Comparison of ENCODE assay signal across 24 cellular contexts in the genomic region with DNA sequence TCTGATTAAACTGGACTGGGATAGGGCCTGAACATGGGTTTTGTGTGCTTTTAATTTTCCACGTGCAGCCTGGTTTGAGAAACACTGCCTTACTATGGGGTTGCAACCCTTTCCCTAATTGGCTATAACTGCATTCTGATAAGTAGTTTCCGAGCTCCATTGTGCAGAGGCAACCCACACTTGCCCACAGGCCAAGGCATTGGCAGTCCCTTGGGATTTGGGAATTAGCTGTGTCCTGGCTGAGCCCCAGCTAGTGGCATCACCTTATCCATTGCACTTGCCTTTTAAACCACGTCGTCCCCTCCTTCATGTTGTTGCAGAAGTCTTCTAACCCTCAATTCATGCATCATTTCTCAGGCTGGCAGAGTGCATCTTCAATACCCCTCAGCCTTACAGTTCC. TPM values are rescaled to one million over a fixed set of nuclear protein-coding genes. Genes with fewer than 3 reads are reported as not detected.
A peak's percentile ranks its signal among the peaks of the same experiment; 100 is the strongest.
DNase-seq lines count a peak whose midpoint lies in the region; ATAC-seq, FAIRE-seq and TF ChIP-seq lines count a peak whose summit lies in the region.
"Had no signal": no experiment of that assay in that cellular context is flagged by ENCODE, and none has a peak within 500 bp of the region (broad histone marks: within the 10 kb centered on the region; RNA-seq: fewer than 3 reads in every experiment).

No MANE protein-coding gene starts in this region.

- H3K4me1 Mint-ChIP-seq in MCF 10A (ENCODE audit: insufficient read depth, unreplicated experiment) = no peaks in the 10 kb centered on the region
- peaks cover 17 to 44% of the 10 kb centered on the region in 2 donors for H3K4me1 Mint-ChIP-seq in stimulated activated naive B cell treated with anti-CD40 and anti-IgM and Interleukin-4, amounts not matched to agents 10 μg/mL and 1 μg/mL and 100 μg/mL, for 72 hours

- no peaks in the 10 kb centered on the region for H3K27me3 ChIP-seq in breast epithelium
- H3K27me3 ChIP-seq in GM12878 (replicated peaks in 1 of 2; ENCODE audit: control insufficient read depth in 2 of 2, insufficient read depth in 2 of 2, low read length in 1 of 2) = no peaks in the 10 kb centered on the region
- H3K27me3 ChIP-seq: body of pancreas, gastroesophageal sphincter, tibial artery had no signal

- no peak overlapping the region for H3K4me3 ChIP-seq in breast epithelium
- no peak overlapping the region for H3K4me3 ChIP-seq in GM12878
- H3K4me3 ChIP-seq: body of pancreas, gastroesophageal sphincter, lung, SK-N-MC, tibial artery had no signal

- SMC1A ChIA-PET in GM12878 (lab: Charles Lee; ENCODE audit: uncharacterized antibody, unreplicated experiment) = interaction anchor here (1.0 to 4.1 kb wide), 5 partner anchors 226 to 253 kb away, joined by 3 to 28 read pairs (median 4); partner anchors contain the start of gene NEMF

- DNase-seq in MCF 10A (ENCODE audit: unreplicated experiment) (no peak), breast epithelium (ENCODE audit: low spot score in 2 of 2) (no peak), LHCN-M2 (ENCODE audit: low read depth) (peak; percentile 3), GM12878 (ENCODE audit: low read depth, low spot score) (no peak), NCI-H2081 treated with DMSO at 0.1 percent for 48 hours (lab: John Stamatoyannopoulos, UW) (no peak), middle frontal gyrus (ENCODE audit: extremely low spot score, low spot score) (no peak), amygdala (lab: John Stamatoyannopoulos, UW) (no peak)
- DNase-seq in stimulated activated naive B cell treated with anti-CD40 and anti-IgM and Interleukin-4, amounts not matched to agents 10 μg/mL and 1 μg/mL and 100 μg/mL, for 72 hours = no peak
- DNase-seq: activated CD8-positive, alpha-beta T cell treated with anti-CD3 and anti-CD28 coated beads for 36 hours; activated T-cell treated with anti-CD3 and anti-CD28 coated beads, Interleukin-2, amount 50 U/mL, for 48 hours; body of pancreas; DND-41; effector CD4-positive, alpha-beta T cell; kidney; NCI-H1694; NCI-H345; stimulated activated CD4-positive, alpha-beta T cell treated with anti-CD3 and anti-CD28 coated beads, Interleukin-4, amount 100 ng/mL, for 1 hour; T-helper 2 cell; tibial artery had no signal

- intact Hi-C loops in MCF 10A (cut with micrococcal nuclease) (no loop called here), breast epithelium (cut with DNase I; ENCODE audit: low total_unique reads) (loop anchor here (10.0 kb wide), 1 partner anchor 221 kb away; no protein-coding TSS in a partner anchor), GM12878 (cut with micrococcal nuclease; ENCODE audit: unreplicated experiment) (no loop called here)

- H3K27ac Mint-ChIP-seq in MCF 10A (ENCODE audit: low read depth, unreplicated experiment) = no peak overlapping the region
- peak overlapping the region; percentile 83 for H3K27ac Mint-ChIP-seq in stimulated activated naive B cell treated with anti-CD40 and anti-IgM and Interleukin-4, amounts not matched to agents 10 μg/mL and 1 μg/mL and 100 μg/mL, for 72 hours

- TF ChIP-seq CTCF in MCF 10A (IDR thresholded peaks at IDR 0.05; ENCODE audit: unreplicated experiment) (no peak), breast epithelium (IDR thresholded peaks at IDR 0.05) (no peak), GM12878 (IDR thresholded peaks at IDR 0.05 in 2 of 3, conservative IDR thresholded peaks at IDR 0.05 in 1 of 3; ENCODE audit: control insufficient read depth in 2 of 3, extremely low read depth in 1 of 3, insufficient read depth in 1 of 3, low read depth in 3 of 3, low read length in 3 of 3) (no peak)

- in situ Hi-C loops in GM12878 (cut with MboI) = no loop called here

- H3K36me3 ChIP-seq in breast epithelium (no peaks in the 10 kb centered on the region), GM12878 (ENCODE audit: control insufficient read depth in 2 of 2, insufficient read depth in 2 of 2, low read length in 1 of 2) (peaks cover 0 to 17% of the 10 kb centered on the region in 2 experiments; a peak in 3 of 4 replicates)

- TSS peak; percentile 3 for BruUV-seq in MCF 10A (replicated peaks; lab: Mats Ljungman, UMichigan)
- no TSS peak for BruUV-seq in GM12878 (replicated peaks; lab: Mats Ljungman, UMichigan)

- ATAC-seq in GM12878 = no peak
- ATAC-seq in stimulated activated naive B cell treated with anti-CD40 and anti-IgM and Interleukin-4, amounts not matched to agents 10 μg/mL and 1 μg/mL and 100 μg/mL, for 72 hours (replicated peaks) = no peak
- ATAC-seq: activated CD8-positive, alpha-beta T cell treated with anti-CD3 and anti-CD28 coated beads for 36 hours; activated naive CD4-positive, alpha-beta T cell treated with anti-CD3 and anti-CD28 coated beads, Interleukin-2, amount 50 U/mL, for 72 hours; body of pancreas; gastroesophageal sphincter had no signal

- H3K9ac ChIP-seq in GM12878 (ENCODE audit: control insufficient read depth, insufficient read depth, low read length) = no peak overlapping the region

- H3K9me3 Mint-ChIP-seq in MCF 10A (ENCODE audit: unreplicated experiment) = no peaks in the 10 kb centered on the region
- no peaks in the 10 kb centered on the region for H3K9me3 Mint-ChIP-seq in stimulated activated naive B cell treated with anti-CD40 and anti-IgM and Interleukin-4, amounts not matched to agents 10 μg/mL and 1 μg/mL and 100 μg/mL, for 72 hours
- H3K9me3 Mint-ChIP-seq: activated CD8-positive, alpha-beta T cell treated with anti-CD3 and anti-CD28 coated beads for 36 hours; activated naive CD4-positive, alpha-beta T cell treated with anti-CD3 and anti-CD28 coated beads, Interleukin-2, amount 50 U/mL, for 72 hours; stimulated activated naive CD8-positive, alpha-beta T cell treated with anti-CD3 and anti-CD28 coated beads, Interleukin-15, Interleukin-2, amounts not matched to agents 100 ng/mL and 50 ng/mL, for 24 hours had no signal

- peaks cover 7% of the 10 kb centered on the region for H3K79me2 ChIP-seq in GM12878 (ENCODE audit: control insufficient read depth, insufficient read depth, low read length)

- WGBS in GM12878 (ENCODE audit: insufficient coverage, insufficient replicate concordance, low lambda C conversion rate, missing lambda C conversion rate) = 60% methylated on average over 4 of the region's 4 CpGs

- H3K27ac ChIP-seq in breast epithelium (peak overlapping the region in 1 of 2 donors; percentile 10), GM12878 (ENCODE audit: control insufficient read depth, insufficient read depth) (no peak overlapping the region)
- H3K27ac ChIP-seq: SK-N-MC, tibial artery had no signal

- H3K9me3 ChIP-seq in breast epithelium = no peaks in the 10 kb centered on the region
- peaks cover 3% of the 10 kb centered on the region; the same call in 1 of the 3 replicates for H3K9me3 ChIP-seq in GM12878 (replicated peaks; ENCODE audit: control insufficient read depth, insufficient read depth, low read length)
- H3K9me3 ChIP-seq: body of pancreas, gastroesophageal sphincter, tibial artery had no signal

- no peaks in the 10 kb centered on the region for H4K20me1 ChIP-seq in GM12878 (ENCODE audit: control insufficient read depth, insufficient read depth)

- H3K36me3 Mint-ChIP-seq in MCF 10A (ENCODE audit: insufficient read depth, unreplicated experiment) = peaks cover 40% of the 10 kb centered on the region
- H3K36me3 Mint-ChIP-seq in stimulated activated naive B cell treated with anti-CD40 and anti-IgM and Interleukin-4, amounts not matched to agents 10 μg/mL and 1 μg/mL and 100 μg/mL, for 72 hours = peaks cover 27 to 32% of the 10 kb centered on the region in 2 donors

- POLR2A ChIA-PET in MCF 10A (lab: Yijun Ruan, JAX) = interaction anchor here (1.4 to 2.9 kb wide), 4 partner anchors 10 to 254 kb away, joined by 3 to 17 read pairs (median 11); partner anchors contain the start of genes NEMF and VCPKMT
- POLR2A ChIA-PET in GM12878 (lab: Charles Lee) = interaction anchor here (0.5 to 1.3 kb wide), 3 partner anchors 177 to 244 kb away, joined by 3 read pairs; no protein-coding TSS in a partner anchor

- H3K4me1 ChIP-seq in breast epithelium (no peaks in the 10 kb centered on the region), GM12878 (ENCODE audit: control insufficient read depth, insufficient read depth, low read length) (peaks cover 11% of the 10 kb centered on the region)
- H3K4me1 ChIP-seq: tibial artery had no signal

- FAIRE-seq in GM12878 (lab: Jason Lieb, UNC) = no peak
- FAIRE-seq: kidney had no signal

- no peak for TF ChIP-seq RAD21 in GM12878 (IDR thresholded peaks at IDR 0.05; ENCODE audit: insufficient read depth, low read depth, low read length)

- H3K4me2 ChIP-seq in GM12878 (ENCODE audit: control insufficient read depth, insufficient read depth) = no peak overlapping the region

- RAD21 ChIA-PET in GM12878 (lab: Charles Lee; ENCODE audit: unreplicated experiment) = interaction anchor here (0.9 to 3.2 kb wide), 5 partner anchors 10 to 254 kb away, joined by 3 to 24 read pairs (median 3); partner anchors contain the start of genes NEMF and VCPKMT

- TF ChIP-seq POLR2A in breast epithelium (IDR thresholded peaks at IDR 0.05) (no peak), GM12878 (IDR thresholded peaks at IDR 0.05; ENCODE audit: low read depth, low read length) (no peak)

- no peak for TF ChIP-seq EP300 in GM12878 (IDR thresholded peaks at IDR 0.05; ENCODE audit: borderline replicate concordance in 1 of 2, control insufficient read depth in 1 of 2, low read depth in 2 of 2, low read length in 2 of 2)

- H3K4me3 Mint-ChIP-seq in MCF 10A (ENCODE audit: unreplicated experiment) = no peak overlapping the region
- H3K4me3 Mint-ChIP-seq in stimulated activated naive B cell treated with anti-CD40 and anti-IgM and Interleukin-4, amounts not matched to agents 10 μg/mL and 1 μg/mL and 100 μg/mL, for 72 hours = no peak overlapping the region
- H3K4me3 Mint-ChIP-seq: activated CD8-positive, alpha-beta T cell treated with anti-CD3 and anti-CD28 coated beads for 36 hours; stimulated activated naive CD8-positive, alpha-beta T cell treated with anti-CD3 and anti-CD28 coated beads, Interleukin-15, Interleukin-2, amounts not matched to agents 100 ng/mL and 50 ng/mL, for 24 hours had no signal

- no peaks in the 10 kb centered on the region for H3K27me3 Mint-ChIP-seq in MCF 10A (ENCODE audit: insufficient read depth, unreplicated experiment)
- H3K27me3 Mint-ChIP-seq in stimulated activated naive B cell treated with anti-CD40 and anti-IgM and Interleukin-4, amounts not matched to agents 10 μg/mL and 1 μg/mL and 100 μg/mL, for 72 hours = no peaks in the 10 kb centered on the region
- H3K27me3 Mint-ChIP-seq: activated CD8-positive, alpha-beta T cell treated with anti-CD3 and anti-CD28 coated beads for 36 hours; stimulated activated naive CD8-positive, alpha-beta T cell treated with anti-CD3 and anti-CD28 coated beads, Interleukin-15, Interleukin-2, amounts not matched to agents 100 ng/mL and 50 ng/mL, for 24 hours had no signal

- no peak overlapping the region for H2AFZ ChIP-seq in GM12878 (ENCODE audit: control insufficient read depth, low read depth, low read length)

- CTCF ChIA-PET in MCF 10A (lab: Yijun Ruan, JAX) = interaction anchor here (1.3 to 8.1 kb wide), 3 partner anchors 218 to 253 kb away, joined by 3 to 178 read pairs (median 40); partner anchors contain the start of gene NEMF
- CTCF ChIA-PET in GM12878 (lab: Yijun Ruan, JAX) = interaction anchor here (0.5 to 13.7 kb wide), 6 partner anchors 68 to 511 kb away, joined by 3 to 243 read pairs (median 14); partner anchors contain the start of gene NEMF

RNA-seq across cellular contexts. Expression of gene VCPKMT, which starts 10.2 kb away (rescaled TPM):
- total RNA-seq in MCF 10A (2022) (7.2 and 10.4 TPM in 2 replicates), breast epithelium (1 to 10 TPM; 5.0 to 8.5 (median 8.3) TPM), LHCN-M2 (2014; rRNA removed) (8.3 and 8.4 TPM in 2 replicates), GM12878 (2014; rRNA removed) (11.6 and 12.9 TPM in 2 replicates), GM12878 (2014; rRNA removed; fragmentation: Illumina TruSeq; extraction: Trizol) (12.6 and 12.9 TPM in 2 replicates), GM12878 (2021) (12.8 and 13.3 TPM in 2 replicates)
- 2.4 TPM for polyA plus RNA-seq in LHCN-M2 (2012)
- total RNA-seq in GM12878 (2013; cell fraction: nucleolus; rRNA removed) = 21.6 and 23.5 TPM in 2 replicates
- polyA plus RNA-seq in GM12878 (2011; ENCODE audit: low read depth) = 9.4 TPM
- polyA plus RNA-seq in GM12878 (2011; rRNA removed) (13.3 and 19.4 TPM in 2 replicates), GM12878 (2014; fragmentation: Illumina TruSeq; extraction: Trizol) (12.8 and 16.6 TPM in 2 replicates), GM12878 (2014; fragmentation: Nextera tagmentation; extraction: Ambion mirVana) (10 to 100 TPM in 1 of 2 experiments, 1 to 10 TPM in 1; 8.5 to 11.5 TPM), GM12878 (2014; rRNA removed) (12.3 and 18.2 TPM in 2 replicates), GM12878 (2016; fragmentation: Nextera tagmentation; extraction: Ambion mirVana) (10 to 100 TPM; 17.5 to 18.4 TPM)
- 5.7 and 9.1 TPM in 2 replicates for polyA plus RNA-seq in GM12878 (2011; cell fraction: cytosol; rRNA removed)
- 13.7 and 14.4 TPM in 2 replicates for polyA plus RNA-seq in GM12878 (2011; cell fraction: nucleus; rRNA removed)
- polyA plus RNA-seq in GM12878 (2012) = 13.5 and 15.6 TPM in 2 replicates
- polyA minus RNA-seq in GM12878 (2011; rRNA and poly(A)+ RNA removed) = 2.5 and 3.5 TPM in 2 replicates
- polyA minus RNA-seq in GM12878 (2011; cell fraction: cytosol; rRNA and poly(A)+ RNA removed) = 1.3 and 2.2 TPM in 2 replicates
- 5.8 and 10.0 TPM in 2 replicates for polyA minus RNA-seq in GM12878 (2011; cell fraction: nucleus; rRNA and poly(A)+ RNA removed)
